Comparison of ENCODE assay signal across 10 cellular contexts in genomic region chr2:64359176-64359891, GRCh38.
DNase-seq lines count a peak whose midpoint lies in the region; ATAC-seq and TF ChIP-seq lines count a peak whose summit lies in the region.
"Had no signal": no experiment of that assay in that cellular context is flagged by ENCODE, and none has a peak within 500 bp of the region (broad histone marks: within the 10 kb centered on the region; RNA-seq: fewer than 3 reads in every experiment).

No MANE protein-coding gene starts in this region.

- H3K27ac ChIP-seq in RWPE2 (ENCODE audit: poor library complexity, severe bottlenecking) (peak overlapping the region; percentile 75), neuronal stem cell (replicated peaks; ENCODE audit: low read length) (no peak overlapping the region), dorsolateral prefrontal cortex (no peak overlapping the region)

- peak overlapping the region; percentile 40; the same call in 1 of the 2 replicates for H3K4me3 Mint-ChIP-seq in HFFc6
- H3K4me3 Mint-ChIP-seq: stimulated activated naive CD8-positive, alpha-beta T cell treated with anti-CD3 and anti-CD28 coated beads, Interleukin-15, amount 100 ng/mL, for 72 hours had no signal

- H3K4me3 ChIP-seq in RWPE2 (ENCODE audit: severe bottlenecking), result no peak overlapping the region
- peak overlapping the region in 1 of 2 donors; percentile 1 for H3K4me3 ChIP-seq in neuronal stem cell (ENCODE audit: low read length in 2 of 2)
- H3K4me3 ChIP-seq in dorsolateral prefrontal cortex, result no peak overlapping the region

- H3K27me3 Mint-ChIP-seq in HFFc6 (ENCODE audit: insufficient read depth), result peaks cover 54% of the 10 kb centered on the region

- no peaks in the 10 kb centered on the region for H3K9me3 Mint-ChIP-seq in HFFc6
- H3K9me3 Mint-ChIP-seq: stimulated activated naive CD8-positive, alpha-beta T cell treated with anti-CD3 and anti-CD28 coated beads, Interleukin-15, amount 100 ng/mL, for 72 hours had no signal

- no peak overlapping the region for H2BK12ac ChIP-seq in neuronal stem cell (ENCODE audit: low read length)

- no peak overlapping the region for H2BK15ac ChIP-seq in neuronal stem cell (ENCODE audit: low read length)

- H4K8ac ChIP-seq in neuronal stem cell (ENCODE audit: low read depth, low read length), result no peak overlapping the region

- peak; percentile 52 for ATAC-seq in GM18511 (IDR thresholded peaks at IDR 0.05; ENCODE audit: unreplicated experiment)
- ATAC-seq in RWPE2 (ENCODE audit: low read depth), result no peak

- no peak overlapping the region for H2BK5ac ChIP-seq in neuronal stem cell (ENCODE audit: low read length)

- H3K36me3 Mint-ChIP-seq in HFFc6 (ENCODE audit: low read depth), result no peaks in the 10 kb centered on the region

- H2AFZ ChIP-seq in neuronal stem cell (ENCODE audit: low read length), result no peak overlapping the region

- no peaks in the 10 kb centered on the region for H3K9me3 ChIP-seq in RWPE2 (ENCODE audit: severe bottlenecking)
- H3K9me3 ChIP-seq in neuronal stem cell (replicated peaks in 1 of 2; ENCODE audit: control insufficient read depth in 2 of 2, insufficient read depth in 1 of 2, low read depth in 1 of 2, low read length in 2 of 2), result no peaks in the 10 kb centered on the region

- H2BK120ac ChIP-seq in neuronal stem cell (ENCODE audit: low read depth, low read length), result no peak overlapping the region

- H3K18ac ChIP-seq in neuronal stem cell (ENCODE audit: low read length), result peak overlapping the region; percentile 16

- no peak overlapping the region for H3K4ac ChIP-seq in neuronal stem cell (ENCODE audit: low read length)

- H3K4me1 ChIP-seq in RWPE2 (ENCODE audit: insufficient read depth, poor library complexity, severe bottlenecking) (peaks cover 39% of the 10 kb centered on the region), neuronal stem cell (ENCODE audit: control insufficient read depth in 2 of 2, insufficient read depth in 1 of 2, low read depth in 1 of 2, low read length in 2 of 2) (peaks cover 5 to 9% of the 10 kb centered on the region in 2 donors)

- DNase-seq in HFFc6 (no peak), RWPE2 (ENCODE audit: low spot score) (no peak), neuronal stem cell (ENCODE audit: low spot score) (no peak), HEK293T (ENCODE audit: extremely low spot score) (no peak), NCI-H1694 treated with DMSO at 0.1 percent for 48 hours (lab: John Stamatoyannopoulos, UW) (no peak), dorsolateral prefrontal cortex (no peak), DMS53 (lab: John Stamatoyannopoulos, UW) (no peak)
- DNase-seq: occipital lobe; stimulated activated naive CD8-positive, alpha-beta T cell treated with anti-CD3 and anti-CD28 coated beads, Interleukin-15, amount 100 ng/mL, for 72 hours had no signal

- no CpG with 5 or more reads among the region's 4 CpGs for WGBS in neuronal stem cell (ENCODE audit: extremely low coverage in 2 of 2, insufficient read length in 2 of 2, insufficient replicate concordance in 1 of 2), 2 donors

- H3K9ac ChIP-seq in neuronal stem cell (ENCODE audit: low read depth, low read length, poor library complexity), result no peak overlapping the region

- CTCF ChIA-PET in HEK293T (lab: Yijun Ruan, JAX), result no interaction called here

- no peaks in the 10 kb centered on the region for H3K79me1 ChIP-seq in neuronal stem cell (ENCODE audit: low read depth, low read length)

- peak overlapping the region; percentile 54; the same call in 1 of the 2 replicates for H3K27ac Mint-ChIP-seq in HFFc6
- H3K27ac Mint-ChIP-seq: stimulated activated naive CD8-positive, alpha-beta T cell treated with anti-CD3 and anti-CD28 coated beads, Interleukin-15, amount 100 ng/mL, for 72 hours had no signal

- POLR2A ChIA-PET in HEK293T (lab: Yijun Ruan, JAX), result interaction anchor here (0.8 kb wide), 1 partner anchor 95 kb away, joined by 3 read pairs; the partner anchor contains the start of gene LGALSL

- H3K4me2 ChIP-seq in neuronal stem cell (ENCODE audit: insufficient read depth, low read length, poor library complexity, severe bottlenecking), result no peak overlapping the region

- intact Hi-C loops in dorsolateral prefrontal cortex (cut with DNase I), result no loop called here

- peaks cover 31% of the 10 kb centered on the region for H3K4me1 Mint-ChIP-seq in HFFc6 (ENCODE audit: low read depth)

- H3K36me3 ChIP-seq in RWPE2 (ENCODE audit: low read depth), result no peaks in the 10 kb centered on the region
- H3K36me3 ChIP-seq in neuronal stem cell (replicated peaks in 1 of 2; ENCODE audit: control insufficient read depth in 2 of 2, insufficient read depth in 2 of 2, low read length in 2 of 2), result no peaks in the 10 kb centered on the region

- no peak for TF ChIP-seq CTCF in HFFc6 (IDR thresholded peaks at IDR 0.05)
- no peak for TF ChIP-seq CTCF in RWPE2 (IDR thresholded peaks at IDR 0.05; ENCODE audit: poor library complexity, severe bottlenecking)
- TF ChIP-seq CTCF in dorsolateral prefrontal cortex (IDR thresholded peaks at IDR 0.05 in 54 of 56, conservative IDR thresholded peaks at IDR 0.05 in 2 of 56; ENCODE audit: low read depth in 1 of 56, partially characterized antibody in 56 of 56), result no peak

- no peak overlapping the region for H3K14ac ChIP-seq in neuronal stem cell (ENCODE audit: low read length)

- no peak overlapping the region for H3K23ac ChIP-seq in neuronal stem cell (ENCODE audit: low read depth, low read length, poor library complexity)

- H3K27me3 ChIP-seq in RWPE2 (ENCODE audit: insufficient read depth, poor library complexity, severe bottlenecking) (no peaks in the 10 kb centered on the region), neuronal stem cell (ENCODE audit: control insufficient read depth in 3 of 3, insufficient read depth in 3 of 3, low read depth in 1 of 3, low read length in 3 of 3) (no peaks in the 10 kb centered on the region), dorsolateral prefrontal cortex (peaks cover 0 to 8% (median 0%) of the 10 kb centered on the region in 45 donors)

- H4K91ac ChIP-seq in neuronal stem cell (ENCODE audit: low read depth, low read length, poor library complexity), result no peak overlapping the region

- H2AK5ac ChIP-seq in neuronal stem cell (ENCODE audit: low read depth, low read length), result no peak overlapping the region

TF ChIP-seq in HEK293T, 16 proteins besides CTCF, POLR2A, EP300 and RAD21:
- TF ChIP-seq TARDBP (IDR thresholded peaks at IDR 0.05) (no peak), LEF1 (IDR thresholded peaks at IDR 0.05; ENCODE audit: borderline replicate concordance) (no peak), FOXM1 (IDR thresholded peaks at IDR 0.05; ENCODE audit: borderline replicate concordance) (no peak), BHLHE40 (IDR thresholded peaks at IDR 0.05; ENCODE audit: borderline replicate concordance) (no peak), SP1 (IDR thresholded peaks at IDR 0.05) (no peak), FOXA1 (IDR thresholded peaks at IDR 0.05) (no peak)
